8 cellular contexts compared by ENCODE assay signal in genomic region chr6:92810913-92811312, GRCh38.
DNase-seq lines count a peak whose midpoint lies in the region; ATAC-seq and TF ChIP-seq lines count a peak whose summit lies in the region.

No MANE protein-coding gene starts in this region.

- no peaks in the 10 kb centered on the region for H3K27me3 ChIP-seq in parathyroid adenoma (ENCODE audit: control insufficient read depth, insufficient read depth, low read length)

- H3K9ac ChIP-seq in parathyroid adenoma, result no peak overlapping the region

- TF ChIP-seq CTCF in parathyroid adenoma (IDR thresholded peaks at IDR 0.05), result peak; percentile 83

- H3K79me2 ChIP-seq in parathyroid adenoma, result no peaks in the 10 kb centered on the region

- no peak overlapping the region for H3K4me2 ChIP-seq in parathyroid adenoma (ENCODE audit: low read length)

- no peak overlapping the region for H3K27ac ChIP-seq in parathyroid adenoma

- peak; percentile 100 for ATAC-seq in GM21717 (IDR thresholded peaks at IDR 0.05; ENCODE audit: unreplicated experiment)

- peaks cover 2% of the 10 kb centered on the region for H3K4me1 ChIP-seq in parathyroid adenoma

- DNase-seq in DMS 273 (lab: John Stamatoyannopoulos, UW; ENCODE audit: unreplicated experiment) (peak; percentile 57), DMS 273 treated with DMSO at 0.1 percent for 48 hours (lab: John Stamatoyannopoulos, UW) (no peak), HS-5 (ENCODE audit: low read depth) (peak; percentile 6), NOMO-1 treated with dmso at 0.1 percent for 144 hours (lab: John Stamatoyannopoulos, UW; ENCODE audit: unreplicated experiment) (peak; percentile 2), ecto neural progenitor cell (ENCODE audit: low spot score) (peak; percentile 64)
- DNase-seq in activated T-cell treated with anti-CD3 and anti-CD28 coated beads, Interleukin-2, amount 50 U/mL, for 1 hour, result no peak

- H3K36me3 ChIP-seq in parathyroid adenoma (ENCODE audit: control insufficient read depth, insufficient read depth, low read length), result no peaks in the 10 kb centered on the region

- H3K4me3 ChIP-seq in parathyroid adenoma (ENCODE audit: low read depth, low read length), result no peak overlapping the region

- no peaks in the 10 kb centered on the region for H3K9me3 ChIP-seq in parathyroid adenoma (ENCODE audit: control insufficient read depth, low read length)

- peak overlapping the region; percentile 23 for H2AFZ ChIP-seq in parathyroid adenoma

Comparison
In these comparisons a context has a peak if more than half of its experiments do, and no peak if none do; other contexts are left out.
1. DNase-seq: peak in DMS 273 (single experiment), HS-5 (single experiment), NOMO-1 treated with dmso at 0.1 percent for 144 hours (single experiment) and ecto neural progenitor cell (single experiment); none in DMS 273 treated with DMSO at 0.1 percent for 48 hours (single experiment) and activated T-cell treated with anti-CD3 and anti-CD28 coated beads, Interleukin-2, amount 50 U/mL, for 1 hour (single experiment).